Comparison of ENCODE assay signal across 2 cellular contexts in the genomic region with DNA sequence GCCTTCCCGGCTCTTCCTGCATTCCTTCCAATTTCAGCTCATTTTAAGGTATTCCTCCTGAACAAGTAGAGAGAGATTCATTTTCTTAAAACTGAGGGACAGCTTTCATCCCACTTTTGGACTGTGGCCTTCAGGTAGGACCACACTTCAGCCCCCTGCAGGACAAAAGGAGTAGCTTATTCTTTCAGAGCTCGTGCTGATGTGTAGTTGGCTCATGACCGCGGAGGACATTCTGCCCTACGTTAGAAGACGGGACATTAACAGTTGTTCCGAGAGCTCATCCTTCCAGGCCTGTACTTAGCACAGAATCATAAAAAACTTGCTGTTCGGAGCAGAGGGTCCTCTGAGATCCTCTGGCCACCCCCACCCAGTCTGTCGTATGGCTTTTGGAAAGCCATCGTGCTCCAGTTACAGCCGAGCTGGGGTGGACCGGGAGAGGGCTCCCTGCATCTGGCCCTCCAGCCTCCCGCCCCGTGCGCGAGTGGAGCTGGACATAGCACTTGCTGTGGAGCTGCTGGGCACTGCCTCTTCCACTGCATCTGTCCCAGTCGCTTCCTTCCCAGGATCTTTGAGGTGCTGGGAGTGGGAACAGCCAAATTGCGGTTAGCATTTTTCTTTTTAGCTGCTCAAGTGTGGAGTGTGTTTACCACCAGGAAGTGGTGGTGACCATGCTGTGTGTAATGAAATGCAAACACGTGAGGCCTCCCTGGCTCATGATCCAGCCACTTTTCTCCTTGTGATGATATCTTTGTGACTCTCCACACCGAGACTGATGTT.
TF ChIP-seq lines count a peak whose summit lies in the region.

No MANE protein-coding gene starts in this region.

TF ChIP-seq in SK-N-SH, 30 proteins besides CTCF, POLR2A, EP300 and RAD21 (continued from another document):
- TF ChIP-seq, protein P1, sequence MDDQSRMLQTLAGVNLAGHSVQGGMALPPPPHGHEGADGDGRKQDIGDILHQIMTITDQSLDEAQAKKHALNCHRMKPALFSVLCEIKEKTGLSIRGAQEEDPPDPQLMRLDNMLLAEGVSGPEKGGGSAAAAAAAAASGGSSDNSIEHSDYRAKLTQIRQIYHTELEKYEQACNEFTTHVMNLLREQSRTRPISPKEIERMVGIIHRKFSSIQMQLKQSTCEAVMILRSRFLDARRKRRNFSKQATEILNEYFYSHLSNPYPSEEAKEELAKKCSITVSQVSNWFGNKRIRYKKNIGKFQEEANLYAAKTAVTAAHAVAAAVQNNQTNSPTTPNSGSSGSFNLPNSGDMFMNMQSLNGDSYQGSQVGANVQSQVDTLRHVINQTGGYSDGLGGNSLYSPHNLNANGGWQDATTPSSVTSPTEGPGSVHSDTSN (IDR thresholded peaks at IDR 0.05), result no peak
- TF ChIP-seq FOXJ3 (CRISPR knock-in tag; IDR thresholded peaks at IDR 0.05) (no peak), MXI1 (IDR thresholded peaks at IDR 0.05; ENCODE audit: low read depth, low read length) (no peak)

TF ChIP-seq in SK-N-SH treated with all-trans-retinoic acid at 6 μM for 48 hours, 23 proteins besides CTCF, POLR2A, EP300 and RAD21 (continued from another document):
- TF ChIP-seq ZFP30 (CRISPR knock-in tag; IDR thresholded peaks at IDR 0.05) (no peak), ZNF70 (CRISPR knock-in tag; IDR thresholded peaks at IDR 0.05) (no peak), ISL1 (CRISPR knock-in tag; IDR thresholded peaks at IDR 0.05) (no peak), GLIS3 (CRISPR knock-in tag; IDR thresholded peaks at IDR 0.05) (no peak), ZFP3 (CRISPR knock-in tag; IDR thresholded peaks at IDR 0.05) (no peak), ZNF565 (CRISPR knock-in tag; conservative IDR thresholded peaks at IDR 0.05; ENCODE audit: low read depth) (no peak), ESRRG (CRISPR knock-in tag; IDR thresholded peaks at IDR 0.05) (no peak), TCF4 (CRISPR knock-in tag; IDR thresholded peaks at IDR 0.05; ENCODE audit: borderline replicate concordance) (no peak)
- TF ChIP-seq, protein P2, sequence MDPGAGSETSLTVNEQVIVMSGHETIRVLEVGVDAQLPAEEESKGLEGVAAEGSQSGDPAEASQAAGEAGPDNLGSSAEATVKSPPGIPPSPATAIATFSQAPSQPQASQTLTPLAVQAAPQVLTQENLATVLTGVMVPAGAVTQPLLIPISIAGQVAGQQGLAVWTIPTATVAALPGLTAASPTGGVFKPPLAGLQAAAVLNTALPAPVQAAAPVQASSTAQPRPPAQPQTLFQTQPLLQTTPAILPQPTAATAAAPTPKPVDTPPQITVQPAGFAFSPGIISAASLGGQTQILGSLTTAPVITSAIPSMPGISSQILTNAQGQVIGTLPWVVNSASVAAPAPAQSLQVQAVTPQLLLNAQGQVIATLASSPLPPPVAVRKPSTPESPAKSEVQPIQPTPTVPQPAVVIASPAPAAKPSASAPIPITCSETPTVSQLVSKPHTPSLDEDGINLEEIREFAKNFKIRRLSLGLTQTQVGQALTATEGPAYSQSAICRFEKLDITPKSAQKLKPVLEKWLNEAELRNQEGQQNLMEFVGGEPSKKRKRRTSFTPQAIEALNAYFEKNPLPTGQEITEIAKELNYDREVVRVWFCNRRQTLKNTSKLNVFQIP (CRISPR knock-in tag; IDR thresholded peaks at IDR 0.05; ENCODE audit: borderline replicate concordance, low read depth), result no peak
- TF ChIP-seq, protein P3, sequence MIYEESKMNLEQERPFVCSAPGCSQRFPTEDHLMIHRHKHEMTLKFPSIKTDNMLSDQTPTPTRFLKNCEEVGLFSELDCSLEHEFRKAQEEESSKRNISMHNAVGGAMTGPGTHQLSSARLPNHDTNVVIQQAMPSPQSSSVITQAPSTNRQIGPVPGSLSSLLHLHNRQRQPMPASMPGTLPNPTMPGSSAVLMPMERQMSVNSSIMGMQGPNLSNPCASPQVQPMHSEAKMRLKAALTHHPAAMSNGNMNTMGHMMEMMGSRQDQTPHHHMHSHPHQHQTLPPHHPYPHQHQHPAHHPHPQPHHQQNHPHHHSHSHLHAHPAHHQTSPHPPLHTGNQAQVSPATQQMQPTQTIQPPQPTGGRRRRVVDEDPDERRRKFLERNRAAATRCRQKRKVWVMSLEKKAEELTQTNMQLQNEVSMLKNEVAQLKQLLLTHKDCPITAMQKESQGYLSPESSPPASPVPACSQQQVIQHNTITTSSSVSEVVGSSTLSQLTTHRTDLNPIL (CRISPR knock-in tag; IDR thresholded peaks at IDR 0.05; ENCODE audit: low read depth), result no peak
- TF ChIP-seq, protein P4, sequence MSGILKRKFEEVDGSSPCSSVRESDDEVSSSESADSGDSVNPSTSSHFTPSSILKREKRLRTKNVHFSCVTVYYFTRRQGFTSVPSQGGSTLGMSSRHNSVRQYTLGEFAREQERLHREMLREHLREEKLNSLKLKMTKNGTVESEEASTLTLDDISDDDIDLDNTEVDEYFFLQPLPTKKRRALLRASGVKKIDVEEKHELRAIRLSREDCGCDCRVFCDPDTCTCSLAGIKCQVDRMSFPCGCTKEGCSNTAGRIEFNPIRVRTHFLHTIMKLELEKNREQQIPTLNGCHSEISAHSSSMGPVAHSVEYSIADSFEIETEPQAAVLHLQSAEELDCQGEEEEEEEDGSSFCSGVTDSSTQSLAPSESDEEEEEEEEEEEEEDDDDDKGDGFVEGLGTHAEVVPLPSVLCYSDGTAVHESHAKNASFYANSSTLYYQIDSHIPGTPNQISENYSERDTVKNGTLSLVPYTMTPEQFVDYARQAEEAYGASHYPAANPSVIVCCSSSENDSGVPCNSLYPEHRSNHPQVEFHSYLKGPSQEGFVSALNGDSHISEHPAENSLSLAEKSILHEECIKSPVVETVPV (CRISPR knock-in tag; IDR thresholded peaks at IDR 0.05), result no peak
